Comparison of ENCODE assay signal across 10 cellular contexts in genomic region chr19:49820125-49820524, GRCh38. TPM values are rescaled to one million over a fixed set of nuclear protein-coding genes. Genes with fewer than 3 reads are reported as not detected.
DNase-seq lines count a peak whose midpoint lies in the region; ATAC-seq and TF ChIP-seq lines count a peak whose summit lies in the region.
"Had no signal": no experiment of that assay in that cellular context is flagged by ENCODE, and none has a peak within 500 bp of the region (broad histone marks: within the 10 kb centered on the region; RNA-seq: fewer than 3 reads in every experiment).

No MANE protein-coding gene starts in this region.

- POLR2A ChIA-PET in A673 (lab: Charles Lee; ENCODE audit: low non-redundant PET) = no interaction called here
- POLR2A ChIA-PET in MCF 10A (lab: Yijun Ruan, JAX) = interaction anchor here (1.7 to 3.5 kb wide), 2 partner anchors 28 to 30 kb away, joined by 9 to 30 read pairs; partner anchors contain the start of gene PTOV1

- H3K27me3 ChIP-seq in A673 (replicated peaks; ENCODE audit: insufficient read depth, low read depth, low read length, poor library complexity) (no peaks in the 10 kb centered on the region), left ventricle myocardium inferior (ENCODE audit: low read depth) (no peaks in the 10 kb centered on the region)

- DNase-seq in A673 (ENCODE audit: low spot score) = no peak
- peak; percentile 86 for DNase-seq in DMS79 (lab: John Stamatoyannopoulos, UW)
- DNase-seq in NCI-H82 (lab: John Stamatoyannopoulos, UW) = peak; percentile 99
- no peak for DNase-seq in left ventricle myocardium inferior
- DNase-seq in MCF 10A (ENCODE audit: unreplicated experiment) = no peak
- DNase-seq in stimulated activated CD4-positive, alpha-beta T cell treated with anti-CD3 and anti-CD28 coated beads, Interleukin-4, amount 100 ng/mL, for 4 hours = no peak
- DNase-seq in GM19238 (ENCODE audit: insufficient read length, low spot score) = no peak
- DNase-seq: PC-3 had no signal

- no peaks in the 10 kb centered on the region for H3K27me3 Mint-ChIP-seq in MCF 10A (ENCODE audit: insufficient read depth, unreplicated experiment)

- no peak for ATAC-seq in GM21529 (IDR thresholded peaks at IDR 0.05; ENCODE audit: unreplicated experiment)
- ATAC-seq: left lobe of liver, PC-3 had no signal

- H3K9me3 Mint-ChIP-seq in MCF 10A (ENCODE audit: unreplicated experiment) = no peaks in the 10 kb centered on the region

- no peak overlapping the region for H3K4me3 Mint-ChIP-seq in MCF 10A (ENCODE audit: unreplicated experiment)

- H3K9me3 ChIP-seq in A673 (ENCODE audit: low read depth, low read length, poor library complexity, severe bottlenecking) (no peaks in the 10 kb centered on the region), left ventricle myocardium inferior (replicated peaks) (no peaks in the 10 kb centered on the region)

- H3K27ac ChIP-seq in A673 (ENCODE audit: low read depth, low read length, poor library complexity, severe bottlenecking) = no peak overlapping the region
- peak overlapping the region; percentile 92 for H3K27ac ChIP-seq in left ventricle myocardium inferior (replicated peaks)

- peaks cover 33% of the 10 kb centered on the region for H3K36me3 Mint-ChIP-seq in MCF 10A (ENCODE audit: insufficient read depth, unreplicated experiment)

- BruUV-seq in A673 (replicated peaks; lab: Mats Ljungman, UMichigan) (TSS peak; percentile 48), MCF 10A (replicated peaks; lab: Mats Ljungman, UMichigan) (no TSS peak)

- H3K4me3 ChIP-seq in A673 (ENCODE audit: low read depth, low read length, poor library complexity, severe bottlenecking) (no peak overlapping the region), left ventricle myocardium inferior (peak overlapping the region; percentile 86)

- no peak overlapping the region for H3K27ac Mint-ChIP-seq in MCF 10A (ENCODE audit: low read depth, unreplicated experiment)

- peaks cover 23% of the 10 kb centered on the region for H3K36me3 ChIP-seq in A673 (ENCODE audit: insufficient read depth, low read length, poor library complexity, severe bottlenecking)
- peaks cover 22% of the 10 kb centered on the region for H3K36me3 ChIP-seq in left ventricle myocardium inferior

- peaks cover 7% of the 10 kb centered on the region for H3K4me1 Mint-ChIP-seq in MCF 10A (ENCODE audit: insufficient read depth, unreplicated experiment)

- intact Hi-C loops in A673 (cut with micrococcal nuclease; ENCODE audit: unreplicated experiment) (no loop called here), left ventricle myocardium inferior (cut with micrococcal nuclease) (no loop called here), MCF 10A (cut with micrococcal nuclease) (no loop called here)

- H3K4me1 ChIP-seq in A673 (ENCODE audit: insufficient read depth, low read length, poor library complexity, severe bottlenecking) (peaks cover 12% of the 10 kb centered on the region), left ventricle myocardium inferior (peaks cover 44% of the 10 kb centered on the region)

- CTCF ChIA-PET in A673 (lab: Charles Lee) (no interaction called here), MCF 10A (lab: Yijun Ruan, JAX) (interaction anchor here (0.6 to 1.5 kb wide), 2 partner anchors 249 to 494 kb away, joined by 3 to 5 read pairs; no protein-coding TSS in a partner anchor)

- no peak for TF ChIP-seq CTCF in A673 (conservative IDR thresholded peaks at IDR 0.05; ENCODE audit: low read depth, low read length)
- no peak for TF ChIP-seq CTCF in left ventricle myocardium inferior (IDR thresholded peaks at IDR 0.05; ENCODE audit: borderline replicate concordance)
- TF ChIP-seq CTCF in MCF 10A (IDR thresholded peaks at IDR 0.05; ENCODE audit: unreplicated experiment) = no peak

RNA-seq across cellular contexts. Expression of gene MED25, which starts 2.0 kb away (rescaled TPM):
- total RNA-seq in A673 (2021) = 93.0 and 111 TPM in 2 replicates
- 65.8 TPM for total RNA-seq in left ventricle myocardium inferior
- total RNA-seq in MCF 10A (2022) = 39.9 and 43.2 TPM in 2 replicates

RNA-seq across cellular contexts. Expression of gene FUZ, which starts 7.0 kb away (rescaled TPM):
- total RNA-seq in A673 (2021) = 53.0 and 64.3 TPM in 2 replicates
- 18.3 TPM for total RNA-seq in left ventricle myocardium inferior
- 10.9 and 19.0 TPM in 2 replicates for total RNA-seq in MCF 10A (2022)

RNA-seq across cellular contexts. Expression of gene PTOV1, which starts 30.8 kb away (rescaled TPM):
- 331 and 356 TPM in 2 replicates for total RNA-seq in A673 (2021)
- total RNA-seq in left ventricle myocardium inferior = 104 TPM
- 68.5 and 78.8 TPM in 2 replicates for total RNA-seq in MCF 10A (2022)

RNA-seq across cellular contexts. Expression of gene PNKP, which starts 47.3 kb away (rescaled TPM):
- 122 and 130 TPM in 2 replicates for total RNA-seq in A673 (2021)
- total RNA-seq in left ventricle myocardium inferior = 45.1 TPM
- total RNA-seq in MCF 10A (2022) = 70.7 and 90.3 TPM in 2 replicates

RNA-seq across cellular contexts. Expression of gene AP2A1, which starts 53.3 kb away (rescaled TPM):
- total RNA-seq in A673 (2021) (80.1 and 98.5 TPM in 2 replicates), left ventricle myocardium inferior (65.5 TPM), MCF 10A (2022) (70.5 and 80.0 TPM in 2 replicates)

Comparison
In these comparisons a context has a peak if more than half of its experiments do, and no peak if none do; other contexts are left out.
1. DNase-seq: peak in DMS79 (single experiment) and NCI-H82 (single experiment); none in A673 (single experiment), left ventricle myocardium inferior (single experiment), MCF 10A (single experiment), stimulated activated CD4-positive, alpha-beta T cell treated with anti-CD3 and anti-CD28 coated beads, Interleukin-4, amount 100 ng/mL, for 4 hours (0 of 2) and GM19238 (single experiment).